Comparison of ENCODE assay signal across 29 cellular contexts in the genomic region with DNA sequence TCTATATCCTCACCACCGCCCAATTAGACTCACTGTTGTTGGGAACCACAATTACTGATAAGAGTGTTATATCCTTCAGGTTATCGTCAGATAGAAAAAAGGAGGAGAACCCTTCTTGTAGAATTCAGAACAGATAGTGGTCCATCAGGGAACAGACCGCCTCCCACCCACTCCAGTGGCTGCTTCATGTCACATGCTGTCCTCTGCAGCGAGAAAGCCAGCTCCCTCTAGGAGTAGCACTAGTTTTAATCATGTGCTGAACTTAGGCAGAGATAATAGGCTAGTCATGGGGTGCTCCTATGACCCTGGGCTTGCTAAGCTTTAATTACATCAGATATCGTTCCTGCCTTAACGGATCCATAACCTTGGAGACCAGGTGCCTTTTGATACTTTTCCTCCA.
"Had no signal": no experiment of that assay in that cellular context is flagged by ENCODE, and none has a peak within 500 bp of the region (broad histone marks: within the 10 kb centered on the region; RNA-seq: fewer than 3 reads in every experiment).

No MANE protein-coding gene starts in this region.

- H3K27me3 Mint-ChIP-seq: activated naive CD8-positive, alpha-beta T cell treated with anti-CD3 and anti-CD28 coated beads, Interleukin-2, amount 50 U/mL, for 24 hours; brain; central memory CD8-positive, alpha-beta T cell had no signal

- H3K9me3 ChIP-seq: ascending aorta, Peyer's patch, SJCRH30 had no signal

- H3K4me2 ChIP-seq: KMS-11 had no signal

- H3K27me3 ChIP-seq: ascending aorta, Peyer's patch, SJCRH30 had no signal

- DNase-seq: activated CD4-positive, alpha-beta T cell treated with anti-CD3 and anti-CD28 coated beads for 48 hours; activated CD4-positive, alpha-beta T cell treated with anti-CD3 and anti-CD28 coated beads, Interleukin-2, amount 50 U/mL, for 4 hours; activated CD4-positive, CD25-positive, alpha-beta regulatory T cell treated with anti-CD3 and anti-CD28 coated beads, Interleukin-2, amount 50 U/mL, for 72 hours; activated CD8-positive, alpha-beta memory T cell treated with anti-CD3 and anti-CD28 coated beads for 24 hours; activated naive CD4-positive, alpha-beta T cell treated with anti-CD3 and anti-CD28 coated beads, Interleukin-2, amount 50 U/mL, for 16 hours; activated naive CD8-positive, alpha-beta T cell treated with anti-CD3 and anti-CD28 coated beads, Interleukin-2, amount 50 U/mL, for 24 hours; activated T-cell treated with anti-CD3 and anti-CD28 coated beads, Interleukin-2, amount 50 U/mL, for 72 hours; amniotic stem cell; MV-4-11; NCI-H1092 treated with DMSO at 0.1 percent for 48 hours; NCI-H1417 treated with DMSO at 0.1 percent for 48 hours; NCI-H1694; NCI-H2029; NCI-H510A treated with DMSO at 0.1 percent for 48 hours; NCI-H69; NK-92 treated with Interleukin-12 subunit alpha and Interleukin-12 subunit beta, amount 100 ng/mL, for 24 hours; OCI-M1; Right ventricle myocardium superior; SJCRH30; SW 1271 had no signal

- H3K4me3 ChIP-seq: ascending aorta, Peyer's patch, SJCRH30 had no signal

- ATAC-seq: activated naive CD8-positive, alpha-beta T cell treated with anti-CD3 and anti-CD28 coated beads, Interleukin-2, amount 50 U/mL, for 24 hours; activated T-cell treated with anti-CD3 and anti-CD28 coated beads, Interleukin-2, amount 50 U/mL, for 72 hours; SK-N-SH treated with all-trans-retinoic acid at 6 μM for 48 hours; WTC11 had no signal

- H3K9me3 Mint-ChIP-seq: activated naive CD8-positive, alpha-beta T cell treated with anti-CD3 and anti-CD28 coated beads, Interleukin-2, amount 50 U/mL, for 24 hours; activated T-cell treated with anti-CD3 and anti-CD28 coated beads, Interleukin-2, amount 50 U/mL, for 72 hours; brain; central memory CD8-positive, alpha-beta T cell; T-helper 1 cell treated with Interleukin-12 subunit alpha and Interleukin-12 subunit beta and Interleukin-4 antibody, amounts not matched to agents 30 μg/mL and 1 μg/mL, for 36 hours; WTC11 had no signal

- H3K27ac ChIP-seq: ascending aorta, KMS-11, Peyer's patch, RWPE1, SJCRH30 had no signal

- H3K4me1 ChIP-seq: ascending aorta, Peyer's patch, SJCRH30 had no signal

- H3K9ac ChIP-seq: KMS-11 had no signal

- H3K4me3 Mint-ChIP-seq: activated naive CD8-positive, alpha-beta T cell treated with anti-CD3 and anti-CD28 coated beads, Interleukin-2, amount 50 U/mL, for 24 hours; activated T-cell treated with anti-CD3 and anti-CD28 coated beads, Interleukin-2, amount 50 U/mL, for 72 hours; brain; central memory CD8-positive, alpha-beta T cell; T-helper 1 cell treated with Interleukin-12 subunit alpha and Interleukin-12 subunit beta and Interleukin-4 antibody, amounts not matched to agents 30 μg/mL and 1 μg/mL, for 36 hours; WTC11 had no signal

- H3K27ac Mint-ChIP-seq: activated naive CD8-positive, alpha-beta T cell treated with anti-CD3 and anti-CD28 coated beads, Interleukin-2, amount 50 U/mL, for 24 hours; activated T-cell treated with anti-CD3 and anti-CD28 coated beads, Interleukin-2, amount 50 U/mL, for 72 hours; brain; T-helper 1 cell treated with Interleukin-12 subunit alpha and Interleukin-12 subunit beta and Interleukin-4 antibody, amounts not matched to agents 30 μg/mL and 1 μg/mL, for 36 hours; WTC11 had no signal
